ENCODE assay signal across 1 cellular context in the genomic region with DNA sequence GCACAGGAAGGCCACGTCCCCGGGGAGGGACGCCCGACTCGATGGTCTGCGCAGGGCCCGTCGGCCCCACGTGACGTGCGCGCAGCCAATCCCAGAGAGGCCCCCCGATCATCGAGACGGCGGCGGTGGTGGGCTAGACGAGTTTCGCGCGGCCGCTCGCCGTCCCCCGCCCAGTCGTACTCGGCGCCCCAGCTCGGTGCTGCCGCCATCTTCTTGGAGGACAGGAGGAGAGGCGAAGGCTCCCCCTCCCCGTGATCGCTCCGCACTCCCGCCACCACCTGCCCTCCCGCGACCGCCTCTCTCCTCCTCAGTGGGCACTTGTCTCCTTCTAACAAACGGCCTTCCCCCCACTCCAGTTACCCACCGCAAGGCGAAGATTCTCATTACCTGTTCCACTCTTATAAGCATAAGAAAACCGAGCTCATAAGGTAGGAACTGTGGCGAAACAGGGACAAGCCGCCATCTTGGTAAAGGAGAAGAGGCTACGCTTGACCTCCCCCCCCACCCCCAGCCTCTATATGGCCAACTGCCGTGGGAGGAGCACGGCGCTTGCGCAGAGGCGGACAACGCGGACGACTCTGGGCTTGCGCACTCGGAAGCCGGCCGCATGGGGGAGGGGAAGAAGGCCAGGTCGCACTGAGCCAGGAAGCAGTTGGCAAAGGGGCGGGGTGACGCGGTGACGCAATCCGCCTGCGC.
A peak's percentile ranks its signal among the peaks of the same experiment; 100 is the strongest.
TF ChIP-seq lines count a peak whose summit lies in the region.

A gene with protein sequence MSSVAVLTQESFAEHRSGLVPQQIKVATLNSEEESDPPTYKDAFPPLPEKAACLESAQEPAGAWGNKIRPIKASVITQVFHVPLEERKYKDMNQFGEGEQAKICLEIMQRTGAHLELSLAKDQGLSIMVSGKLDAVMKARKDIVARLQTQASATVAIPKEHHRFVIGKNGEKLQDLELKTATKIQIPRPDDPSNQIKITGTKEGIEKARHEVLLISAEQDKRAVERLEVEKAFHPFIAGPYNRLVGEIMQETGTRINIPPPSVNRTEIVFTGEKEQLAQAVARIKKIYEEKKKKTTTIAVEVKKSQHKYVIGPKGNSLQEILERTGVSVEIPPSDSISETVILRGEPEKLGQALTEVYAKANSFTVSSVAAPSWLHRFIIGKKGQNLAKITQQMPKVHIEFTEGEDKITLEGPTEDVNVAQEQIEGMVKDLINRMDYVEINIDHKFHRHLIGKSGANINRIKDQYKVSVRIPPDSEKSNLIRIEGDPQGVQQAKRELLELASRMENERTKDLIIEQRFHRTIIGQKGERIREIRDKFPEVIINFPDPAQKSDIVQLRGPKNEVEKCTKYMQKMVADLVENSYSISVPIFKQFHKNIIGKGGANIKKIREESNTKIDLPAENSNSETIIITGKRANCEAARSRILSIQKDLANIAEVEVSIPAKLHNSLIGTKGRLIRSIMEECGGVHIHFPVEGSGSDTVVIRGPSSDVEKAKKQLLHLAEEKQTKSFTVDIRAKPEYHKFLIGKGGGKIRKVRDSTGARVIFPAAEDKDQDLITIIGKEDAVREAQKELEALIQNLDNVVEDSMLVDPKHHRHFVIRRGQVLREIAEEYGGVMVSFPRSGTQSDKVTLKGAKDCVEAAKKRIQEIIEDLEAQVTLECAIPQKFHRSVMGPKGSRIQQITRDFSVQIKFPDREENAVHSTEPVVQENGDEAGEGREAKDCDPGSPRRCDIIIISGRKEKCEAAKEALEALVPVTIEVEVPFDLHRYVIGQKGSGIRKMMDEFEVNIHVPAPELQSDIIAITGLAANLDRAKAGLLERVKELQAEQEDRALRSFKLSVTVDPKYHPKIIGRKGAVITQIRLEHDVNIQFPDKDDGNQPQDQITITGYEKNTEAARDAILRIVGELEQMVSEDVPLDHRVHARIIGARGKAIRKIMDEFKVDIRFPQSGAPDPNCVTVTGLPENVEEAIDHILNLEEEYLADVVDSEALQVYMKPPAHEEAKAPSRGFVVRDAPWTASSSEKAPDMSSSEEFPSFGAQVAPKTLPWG (N-terminal part only) (minus strand): TSS at position 490 of the 696 bp plus-strand sequence. CDS start 48,803 bp downstream, outside the sequence.

TF ChIP-seq in GM12878, 131 proteins besides CTCF, POLR2A, EP300 and RAD21 (continued from another document and continues in another):
- TF ChIP-seq, protein P1, sequence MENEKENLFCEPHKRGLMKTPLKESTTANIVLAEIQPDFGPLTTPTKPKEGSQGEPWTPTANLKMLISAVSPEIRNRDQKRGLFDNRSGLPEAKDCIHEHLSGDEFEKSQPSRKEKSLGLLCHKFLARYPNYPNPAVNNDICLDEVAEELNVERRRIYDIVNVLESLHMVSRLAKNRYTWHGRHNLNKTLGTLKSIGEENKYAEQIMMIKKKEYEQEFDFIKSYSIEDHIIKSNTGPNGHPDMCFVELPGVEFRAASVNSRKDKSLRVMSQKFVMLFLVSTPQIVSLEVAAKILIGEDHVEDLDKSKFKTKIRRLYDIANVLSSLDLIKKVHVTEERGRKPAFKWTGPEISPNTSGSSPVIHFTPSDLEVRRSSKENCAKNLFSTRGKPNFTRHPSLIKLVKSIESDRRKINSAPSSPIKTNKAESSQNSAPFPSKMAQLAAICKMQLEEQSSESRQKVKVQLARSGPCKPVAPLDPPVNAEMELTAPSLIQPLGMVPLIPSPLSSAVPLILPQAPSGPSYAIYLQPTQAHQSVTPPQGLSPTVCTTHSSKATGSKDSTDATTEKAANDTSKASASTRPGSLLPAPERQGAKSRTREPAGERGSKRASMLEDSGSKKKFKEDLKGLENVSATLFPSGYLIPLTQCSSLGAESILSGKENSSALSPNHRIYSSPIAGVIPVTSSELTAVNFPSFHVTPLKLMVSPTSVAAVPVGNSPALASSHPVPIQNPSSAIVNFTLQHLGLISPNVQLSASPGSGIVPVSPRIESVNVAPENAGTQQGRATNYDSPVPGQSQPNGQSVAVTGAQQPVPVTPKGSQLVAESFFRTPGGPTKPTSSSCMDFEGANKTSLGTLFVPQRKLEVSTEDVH (IDR thresholded peaks at IDR 0.05; ENCODE audit: low read depth, partially characterized antibody): peak; percentile 89
- TF ChIP-seq TAF1 (IDR thresholded peaks at IDR 0.05; ENCODE audit: borderline replicate concordance, low read depth, low read length) (peak; percentile 88), SIX5 (IDR thresholded peaks at IDR 0.05; ENCODE audit: low read depth, low read length, severe bottlenecking) (peak; percentile 75), DPF2 (IDR thresholded peaks at IDR 0.05) (0 out of 2 replicates have a peak, but pooled peaks have one; percentile 50), LARP7 (IDR thresholded peaks at IDR 0.05) (peak; percentile 17), CHD2 (IDR thresholded peaks at IDR 0.05; ENCODE audit: borderline replicate concordance, low read depth, low read length) (peak; percentile 90), ETV6 (conservative IDR thresholded peaks at IDR 0.05 in 1 of 2, IDR thresholded peaks at IDR 0.05 in 1 of 2; ENCODE audit: borderline replicate concordance in 1 of 2, low read depth in 1 of 2) (no peak; a peak in 1 of 4 replicates), STAT1 (conservative IDR thresholded peaks at IDR 0.05) (peak; percentile 53; the same call in 1 of the 2 replicates), BRCA1 (IDR thresholded peaks at IDR 0.05; ENCODE audit: low read depth, low read length) (no peak), SMAD5 (IDR thresholded peaks at IDR 0.05; ENCODE audit: low read depth) (peak; percentile 88), PAX8 (IDR thresholded peaks at IDR 0.05) (peak; percentile 87; the same call in 1 of the 2 replicates), HDGF (IDR thresholded peaks at IDR 0.05) (peak; percentile 93), IKZF1 (conservative IDR thresholded peaks at IDR 0.05) (peak; percentile 87), RELA (IDR thresholded peaks at IDR 0.05; ENCODE audit: borderline replicate concordance, partially characterized antibody) (peak; percentile 75), ESRRA (IDR thresholded peaks at IDR 0.05; ENCODE audit: low read length) (no peak), SP1 (IDR thresholded peaks at IDR 0.05; ENCODE audit: low read depth, low read length) (peak; percentile 70), MEF2A (IDR thresholded peaks at IDR 0.05; ENCODE audit: insufficient read depth, low read depth, low read length) (no peak), SMAD1 (IDR thresholded peaks at IDR 0.05; ENCODE audit: low read depth, partially characterized antibody) (peak; percentile 91), RFX5 (IDR thresholded peaks at IDR 0.05; ENCODE audit: low read depth, low read length) (0 out of 2 replicates have a peak, but pooled peaks have one; percentile 36), CEBPB (IDR thresholded peaks at IDR 0.05; ENCODE audit: borderline replicate concordance in 1 of 2, low read depth in 2 of 2, low read length in 2 of 2) (peak in 1 of 2 experiments; percentile 57; a peak in 1 of 4 replicates), GATAD2B (conservative IDR thresholded peaks at IDR 0.05; ENCODE audit: low read depth) (peak; percentile 69; the same call in 1 of the 2 replicates), ZBED1 (IDR thresholded peaks at IDR 0.05; ENCODE audit: borderline replicate concordance) (peak; percentile 74; the same call in 1 of the 2 replicates), POLR2AphosphoS5 (IDR thresholded peaks at IDR 0.05; ENCODE audit: low read length) (peak; percentile 79), NBN (IDR thresholded peaks at IDR 0.05) (peak; percentile 97), YY1 (IDR thresholded peaks at IDR 0.05; ENCODE audit: low read depth, low read length) (peak; percentile 99), KAT2A (conservative IDR thresholded peaks at IDR 0.05; ENCODE audit: control insufficient read depth, low read depth, low read length) (no peak), CREB1 (IDR thresholded peaks at IDR 0.05; ENCODE audit: low read depth) (no peak), FOXK2 (IDR thresholded peaks at IDR 0.05) (no peak; the same call in 1 of the 2 replicates), POLR2AphosphoS2 (IDR thresholded peaks at IDR 0.05; ENCODE audit: low read depth, low read length) (peak; percentile 93), GABPA (IDR thresholded peaks at IDR 0.05; ENCODE audit: low read depth) (no peak), SUPT20H (IDR thresholded peaks at IDR 0.05; ENCODE audit: borderline replicate concordance, control insufficient read depth, low read depth, low read length) (no peak), TCF3 (IDR thresholded peaks at IDR 0.05; ENCODE audit: borderline replicate concordance, insufficient read depth, low read depth, low read length) (0 out of 2 replicates have a peak, but pooled peaks have one; percentile 4), HCFC1 (IDR thresholded peaks at IDR 0.05; ENCODE audit: low read length) (peak; percentile 80), TARDBP (IDR thresholded peaks at IDR 0.05; ENCODE audit: borderline replicate concordance) (peak; percentile 80; the same call in 1 of the 2 replicates), KLF5 (IDR thresholded peaks at IDR 0.05; ENCODE audit: partially characterized antibody) (peak; percentile 67), SMARCA5 (IDR thresholded peaks at IDR 0.05) (peak; percentile 99), RB1 (IDR thresholded peaks at IDR 0.05; ENCODE audit: borderline replicate concordance) (peak; percentile 86; the same call in 1 of the 2 replicates), FOS (IDR thresholded peaks at IDR 0.05; ENCODE audit: borderline replicate concordance, extremely low read depth, insufficient read length) (peak; percentile 10)
- TF ChIP-seq, protein P2, sequence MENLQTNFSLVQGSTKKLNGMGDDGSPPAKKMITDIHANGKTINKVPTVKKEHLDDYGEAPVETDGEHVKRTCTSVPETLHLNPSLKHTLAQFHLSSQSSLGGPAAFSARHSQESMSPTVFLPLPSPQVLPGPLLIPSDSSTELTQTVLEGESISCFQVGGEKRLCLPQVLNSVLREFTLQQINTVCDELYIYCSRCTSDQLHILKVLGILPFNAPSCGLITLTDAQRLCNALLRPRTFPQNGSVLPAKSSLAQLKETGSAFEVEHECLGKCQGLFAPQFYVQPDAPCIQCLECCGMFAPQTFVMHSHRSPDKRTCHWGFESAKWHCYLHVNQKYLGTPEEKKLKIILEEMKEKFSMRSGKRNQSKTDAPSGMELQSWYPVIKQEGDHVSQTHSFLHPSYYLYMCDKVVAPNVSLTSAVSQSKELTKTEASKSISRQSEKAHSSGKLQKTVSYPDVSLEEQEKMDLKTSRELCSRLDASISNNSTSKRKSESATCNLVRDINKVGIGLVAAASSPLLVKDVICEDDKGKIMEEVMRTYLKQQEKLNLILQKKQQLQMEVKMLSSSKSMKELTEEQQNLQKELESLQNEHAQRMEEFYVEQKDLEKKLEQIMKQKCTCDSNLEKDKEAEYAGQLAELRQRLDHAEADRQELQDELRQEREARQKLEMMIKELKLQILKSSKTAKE (IDR thresholded peaks at IDR 0.05; ENCODE audit: low read depth, poor library complexity, severe bottlenecking): peak; percentile 79
- TF ChIP-seq, protein P3, sequence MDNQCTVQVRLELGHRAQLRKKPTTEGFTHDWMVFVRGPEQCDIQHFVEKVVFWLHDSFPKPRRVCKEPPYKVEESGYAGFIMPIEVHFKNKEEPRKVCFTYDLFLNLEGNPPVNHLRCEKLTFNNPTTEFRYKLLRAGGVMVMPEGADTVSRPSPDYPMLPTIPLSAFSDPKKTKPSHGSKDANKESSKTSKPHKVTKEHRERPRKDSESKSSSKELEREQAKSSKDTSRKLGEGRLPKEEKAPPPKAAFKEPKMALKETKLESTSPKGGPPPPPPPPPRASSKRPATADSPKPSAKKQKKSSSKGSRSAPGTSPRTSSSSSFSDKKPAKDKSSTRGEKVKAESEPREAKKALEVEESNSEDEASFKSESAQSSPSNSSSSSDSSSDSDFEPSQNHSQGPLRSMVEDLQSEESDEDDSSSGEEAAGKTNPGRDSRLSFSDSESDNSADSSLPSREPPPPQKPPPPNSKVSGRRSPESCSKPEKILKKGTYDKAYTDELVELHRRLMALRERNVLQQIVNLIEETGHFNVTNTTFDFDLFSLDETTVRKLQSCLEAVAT (IDR thresholded peaks at IDR 0.05): peak; percentile 95
- TF ChIP-seq, protein P4, sequence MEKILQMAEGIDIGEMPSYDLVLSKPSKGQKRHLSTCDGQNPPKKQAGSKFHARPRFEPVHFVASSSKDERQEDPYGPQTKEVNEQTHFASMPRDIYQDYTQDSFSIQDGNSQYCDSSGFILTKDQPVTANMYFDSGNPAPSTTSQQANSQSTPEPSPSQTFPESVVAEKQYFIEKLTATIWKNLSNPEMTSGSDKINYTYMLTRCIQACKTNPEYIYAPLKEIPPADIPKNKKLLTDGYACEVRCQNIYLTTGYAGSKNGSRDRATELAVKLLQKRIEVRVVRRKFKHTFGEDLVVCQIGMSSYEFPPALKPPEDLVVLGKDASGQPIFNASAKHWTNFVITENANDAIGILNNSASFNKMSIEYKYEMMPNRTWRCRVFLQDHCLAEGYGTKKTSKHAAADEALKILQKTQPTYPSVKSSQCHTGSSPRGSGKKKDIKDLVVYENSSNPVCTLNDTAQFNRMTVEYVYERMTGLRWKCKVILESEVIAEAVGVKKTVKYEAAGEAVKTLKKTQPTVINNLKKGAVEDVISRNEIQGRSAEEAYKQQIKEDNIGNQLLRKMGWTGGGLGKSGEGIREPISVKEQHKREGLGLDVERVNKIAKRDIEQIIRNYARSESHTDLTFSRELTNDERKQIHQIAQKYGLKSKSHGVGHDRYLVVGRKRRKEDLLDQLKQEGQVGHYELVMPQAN (conservative IDR thresholded peaks at IDR 0.05): no peak; the same call in 1 of the 2 replicates
- TF ChIP-seq, protein P5, sequence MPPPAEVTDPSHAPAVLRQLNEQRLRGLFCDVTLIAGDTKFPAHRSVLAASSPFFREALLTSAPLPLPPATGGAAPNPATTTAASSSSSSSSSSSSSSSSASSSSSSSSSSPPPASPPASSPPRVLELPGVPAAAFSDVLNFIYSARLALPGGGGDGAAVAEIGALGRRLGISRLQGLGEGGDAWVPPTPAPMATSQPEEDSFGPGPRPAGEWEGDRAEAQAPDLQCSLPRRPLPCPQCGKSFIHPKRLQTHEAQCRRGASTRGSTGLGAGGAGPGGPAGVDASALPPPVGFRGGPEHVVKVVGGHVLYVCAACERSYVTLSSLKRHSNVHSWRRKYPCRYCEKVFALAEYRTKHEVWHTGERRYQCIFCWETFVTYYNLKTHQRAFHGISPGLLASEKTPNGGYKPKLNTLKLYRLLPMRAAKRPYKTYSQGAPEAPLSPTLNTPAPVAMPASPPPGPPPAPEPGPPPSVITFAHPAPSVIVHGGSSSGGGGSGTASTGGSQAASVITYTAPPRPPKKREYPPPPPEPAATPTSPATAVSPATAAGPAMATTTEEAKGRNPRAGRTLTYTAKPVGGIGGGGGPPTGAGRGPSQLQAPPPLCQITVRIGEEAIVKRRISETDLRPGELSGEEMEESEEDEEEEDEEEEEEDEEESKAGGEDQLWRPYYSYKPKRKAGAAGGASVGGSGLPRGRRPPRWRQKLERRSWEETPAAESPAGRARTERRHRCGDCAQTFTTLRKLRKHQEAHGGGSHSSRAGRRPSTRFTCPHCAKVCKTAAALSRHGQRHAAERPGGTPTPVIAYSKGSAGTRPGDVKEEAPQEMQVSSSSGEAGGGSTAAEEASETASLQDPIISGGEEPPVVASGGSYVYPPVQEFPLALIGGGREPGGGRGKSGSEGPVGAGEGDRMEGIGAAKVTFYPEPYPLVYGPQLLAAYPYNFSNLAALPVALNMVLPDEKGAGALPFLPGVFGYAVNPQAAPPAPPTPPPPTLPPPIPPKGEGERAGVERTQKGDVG (CRISPR knock-in tag; IDR thresholded peaks at IDR 0.05): no peak
- TF ChIP-seq, protein P6, sequence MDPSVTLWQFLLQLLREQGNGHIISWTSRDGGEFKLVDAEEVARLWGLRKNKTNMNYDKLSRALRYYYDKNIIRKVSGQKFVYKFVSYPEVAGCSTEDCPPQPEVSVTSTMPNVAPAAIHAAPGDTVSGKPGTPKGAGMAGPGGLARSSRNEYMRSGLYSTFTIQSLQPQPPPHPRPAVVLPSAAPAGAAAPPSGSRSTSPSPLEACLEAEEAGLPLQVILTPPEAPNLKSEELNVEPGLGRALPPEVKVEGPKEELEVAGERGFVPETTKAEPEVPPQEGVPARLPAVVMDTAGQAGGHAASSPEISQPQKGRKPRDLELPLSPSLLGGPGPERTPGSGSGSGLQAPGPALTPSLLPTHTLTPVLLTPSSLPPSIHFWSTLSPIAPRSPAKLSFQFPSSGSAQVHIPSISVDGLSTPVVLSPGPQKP (IDR thresholded peaks at IDR 0.05; ENCODE audit: low read depth, low read length): peak; percentile 71; the same call in 1 of the 2 replicates
